28 cellular contexts compared by ENCODE assay signal in genomic region chr9:13284011-13284410, GRCh38. TPM values are rescaled to one million over a fixed set of nuclear protein-coding genes. Genes with fewer than 3 reads are reported as not detected.
"Had no signal": no experiment of that assay in that cellular context is flagged by ENCODE, and none has a peak within 500 bp of the region (broad histone marks: within the 10 kb centered on the region; RNA-seq: fewer than 3 reads in every experiment).

No MANE protein-coding gene starts in this region.

- H3K9me3 Mint-ChIP-seq: brain, endodermal cell, neural crest cell had no signal

- H3K4me1 ChIP-seq: right atrium auricular region, thyroid gland, upper lobe of left lung, vagina had no signal

- H3K4me3 ChIP-seq: esophagus muscularis mucosa, right atrium auricular region, stomach, thyroid gland, upper lobe of left lung, vagina had no signal

- DNase-seq: activated CD4-positive, alpha-beta T cell treated with anti-CD3 and anti-CD28 coated beads for 36 hours; activated CD4-positive, CD25-positive, alpha-beta regulatory T cell; activated naive CD4-positive, alpha-beta T cell; activated T-cell treated with anti-CD3 and anti-CD28 coated beads for 4 hours; activated T-cell treated with anti-CD3 and anti-CD28 coated beads, Interleukin-2, amount 50 U/mL, for 72 hours; anterior cingulate cortex; endodermal cell; foreskin melanocyte; kidney; left colon; mammary epithelial cell; midbrain; naive thymus-derived CD4-positive, alpha-beta T cell; stimulated activated CD4-positive, alpha-beta T cell treated with anti-CD3 and anti-CD28 coated beads, Interleukin-15, amount 100 ng/mL, for 24 hours; stimulated activated CD4-positive, alpha-beta T cell treated with anti-CD3 and anti-CD28 coated beads, Interleukin-2, amount 100 ng/mL, for 24 hours; stimulated activated naive B cell treated with anti-CD40 and anti-IgM and Interleukin-4, amounts not matched to agents 10 μg/mL and 1 μg/mL and 100 μg/mL, for 72 hours; stomach; T-cell; thyroid gland; upper lobe of left lung had no signal

- H3K27me3 Mint-ChIP-seq: brain had no signal

- H3K9me3 ChIP-seq: esophagus muscularis mucosa, right atrium auricular region, stomach, upper lobe of left lung, vagina had no signal

- H3K27ac ChIP-seq: esophagus muscularis mucosa, right atrium auricular region, stomach, thyroid gland, upper lobe of left lung, vagina had no signal

- H3K36me3 ChIP-seq: esophagus muscularis mucosa, right atrium auricular region, stomach, thyroid gland, upper lobe of left lung, vagina had no signal

- H3K27me3 ChIP-seq: esophagus muscularis mucosa, right atrium auricular region, stomach, thyroid gland, upper lobe of left lung, vagina had no signal

- H3K36me3 Mint-ChIP-seq: brain; stimulated activated naive B cell treated with anti-CD40 and anti-IgM and Interleukin-4, amounts not matched to agents 10 μg/mL and 1 μg/mL and 100 μg/mL, for 72 hours; T-cell had no signal

- H3K4me1 Mint-ChIP-seq: activated CD4-positive, alpha-beta T cell treated with anti-CD3 and anti-CD28 coated beads for 36 hours; endodermal cell; naive thymus-derived CD4-positive, alpha-beta T cell; stimulated activated naive B cell treated with anti-CD40 and anti-IgM and Interleukin-4, amounts not matched to agents 10 μg/mL and 1 μg/mL and 100 μg/mL, for 72 hours; T-cell had no signal

- H3K4me3 Mint-ChIP-seq: activated CD4-positive, alpha-beta T cell treated with anti-CD3 and anti-CD28 coated beads for 36 hours; activated T-cell treated with anti-CD3 and anti-CD28 coated beads, Interleukin-2, amount 50 U/mL, for 72 hours; dendritic cell treated with granulocyte-macrophage colony-stimulating factor and Interleukin-4, amounts not matched to agents 40 ng/mL and 50 ng/mL, for 4 days; endodermal cell; naive thymus-derived CD4-positive, alpha-beta T cell; neural crest cell; stimulated activated naive B cell treated with anti-CD40 and anti-IgM and Interleukin-4, amounts not matched to agents 10 μg/mL and 1 μg/mL and 100 μg/mL, for 72 hours; T-cell had no signal

- H3K27ac Mint-ChIP-seq: activated CD4-positive, alpha-beta T cell treated with anti-CD3 and anti-CD28 coated beads for 36 hours; activated naive CD4-positive, alpha-beta T cell treated with anti-CD3 and anti-CD28 coated beads, Interleukin-2, amount 50 U/mL, for 72 hours; activated T-cell treated with anti-CD3 and anti-CD28 coated beads, Interleukin-2, amount 50 U/mL, for 72 hours; brain; dendritic cell treated with granulocyte-macrophage colony-stimulating factor and Interleukin-4, amounts not matched to agents 40 ng/mL and 50 ng/mL, for 4 days; endodermal cell; naive thymus-derived CD4-positive, alpha-beta T cell; stimulated activated naive B cell treated with anti-CD40 and anti-IgM and Interleukin-4, amounts not matched to agents 10 μg/mL and 1 μg/mL and 100 μg/mL, for 72 hours; T-cell had no signal

RNA-seq across cellular contexts. Expression of gene MPDZ, which starts 4.5 kb away (rescaled TPM):
- total RNA-seq: activated CD4-positive, alpha-beta T cell treated with anti-CD3 and anti-CD28 coated beads for 36 hours; activated naive CD4-positive, alpha-beta T cell treated with anti-CD3 and anti-CD28 coated beads, Interleukin-2, amount 50 U/mL, for 72 hours; activated T-cell treated with anti-CD3 and anti-CD28 coated beads, Interleukin-2, amount 50 U/mL, for 72 hours; T-helper 2 cell treated with Interferon-gamma antibody and Interleukin-4, amounts not matched to agents 100 ng/mL and 5 ng/mL, for 36 hours had no signal
- polyA plus RNA-seq: naive thymus-derived CD4-positive, alpha-beta T cell had no signal
